In genomic region chr17:2390199-2390880, GRCh38 we compare ENCODE assay signal across 10 cellular contexts. TPM values are rescaled to one million over a fixed set of nuclear protein-coding genes. Genes with fewer than 3 reads are reported as not detected.
DNase-seq lines count a peak whose midpoint lies in the region; ATAC-seq, FAIRE-seq and TF ChIP-seq lines count a peak whose summit lies in the region.
"Had no signal": no experiment of that assay in that cellular context is flagged by ENCODE, and none has a peak within 500 bp of the region (broad histone marks: within the 10 kb centered on the region; RNA-seq: fewer than 3 reads in every experiment).

No MANE protein-coding gene starts in this region.

- no peak for ATAC-seq in heart left ventricle
- no peak for ATAC-seq in Right ventricle myocardium superior (ENCODE audit: poor library complexity)
- ATAC-seq in natural killer cell = no peak
- ATAC-seq in upper lobe of left lung (ENCODE audit: low FRiP score in 2 of 2) = no peak

- H3K4me1 ChIP-seq in heart left ventricle (peaks cover 12 to 55% (median 40%) of the 10 kb centered on the region in 12 donors), astrocyte (ENCODE audit: insufficient read depth, low read length) (peaks cover 25% of the 10 kb centered on the region), upper lobe of left lung (peaks cover 32 to 44% (median 38%) of the 10 kb centered on the region in 4 donors), endodermal cell (ENCODE audit: control insufficient read depth, insufficient read depth, low read length) (peaks cover 7% of the 10 kb centered on the region)

- TF ChIP-seq POLR2A in heart left ventricle (IDR thresholded peaks at IDR 0.05) (no peak), upper lobe of left lung (IDR thresholded peaks at IDR 0.05) (no peak)

- no peak for FAIRE-seq in astrocyte (lab: Jason Lieb, UNC)

- DNase-seq in heart left ventricle = peak in 1 of 5 donors; percentile 37
- DNase-seq in Right ventricle myocardium superior = no peak
- no peak for DNase-seq in astrocyte (ENCODE audit: low read depth)
- DNase-seq in natural killer cell = no peak
- DNase-seq in upper lobe of left lung = no peak
- DNase-seq in germinal center (ENCODE audit: low spot score) = no peak
- DNase-seq in endodermal cell = no peak
- DNase-seq in medulla oblongata (ENCODE audit: extremely low spot score) = no peak
- DNase-seq: hypothalamus, KG1 had no signal

- TF ChIP-seq EP300 in upper lobe of left lung (IDR thresholded peaks at IDR 0.05) = no peak

- H3K27ac Mint-ChIP-seq in astrocyte (ENCODE audit: unreplicated experiment) = peak overlapping the region; percentile 75
- peak overlapping the region; percentile 13 to 97 for H3K27ac Mint-ChIP-seq in natural killer cell
- H3K27ac Mint-ChIP-seq in endodermal cell = no peak overlapping the region

- H3K36me3 ChIP-seq in heart left ventricle (peaks cover 2 to 35% (median 28%) of the 10 kb centered on the region in 9 donors), astrocyte (ENCODE audit: insufficient read depth, low read length) (peaks cover 5% of the 10 kb centered on the region), upper lobe of left lung (peaks cover 0 to 29% (median 28%) of the 10 kb centered on the region in 4 donors), endodermal cell (ENCODE audit: control insufficient read depth, insufficient read depth, low read length) (peaks cover 4% of the 10 kb centered on the region)

- H3K4me3 Mint-ChIP-seq in astrocyte (ENCODE audit: unreplicated experiment) (peak overlapping the region; percentile 62), natural killer cell (no peak overlapping the region), endodermal cell (no peak overlapping the region)

- peak overlapping the region in 7 of 12 donors; percentile 99 to 100 (median 100) for H3K27ac ChIP-seq in heart left ventricle
- H3K27ac ChIP-seq in astrocyte (ENCODE audit: low read depth, low read length) = no peak overlapping the region
- peak overlapping the region; percentile 98 to 99 (median 98) for H3K27ac ChIP-seq in upper lobe of left lung
- no peak overlapping the region for H3K27ac ChIP-seq in endodermal cell (ENCODE audit: low read depth, low read length)

- H3K27me3 ChIP-seq in heart left ventricle (no peaks in the 10 kb centered on the region), astrocyte (ENCODE audit: insufficient read depth, low read length) (no peaks in the 10 kb centered on the region), upper lobe of left lung (no peaks in the 10 kb centered on the region), endodermal cell (ENCODE audit: control insufficient read depth, insufficient read depth, low read length, poor library complexity, severe bottlenecking) (no peaks in the 10 kb centered on the region)

- 58 to 73% (median 70%) methylated on average over 9 to 12 of the region's 12 CpGs for WGBS in heart left ventricle, 4 donors
- WGBS in upper lobe of left lung, 2 donors = 82 to 86% methylated on average over 12 of the region's 12 CpGs
- WGBS in endodermal cell (ENCODE audit: insufficient coverage in 1 of 2, insufficient read length in 1 of 2), 2 experiments = 95 to 96% methylated on average over 9 to 12 of the region's 12 CpGs

- H3K36me3 Mint-ChIP-seq in astrocyte (ENCODE audit: low read depth, unreplicated experiment) = peaks cover 8% of the 10 kb centered on the region
- H3K36me3 Mint-ChIP-seq in natural killer cell = no peaks in the 10 kb centered on the region
- peaks cover 16% of the 10 kb centered on the region for H3K36me3 Mint-ChIP-seq in endodermal cell (ENCODE audit: low read depth)

- peaks cover 48% of the 10 kb centered on the region for H3K79me2 ChIP-seq in astrocyte (ENCODE audit: insufficient read depth, low read length)

- TF ChIP-seq CTCF in heart left ventricle (IDR thresholded peaks at IDR 0.05) (no peak), astrocyte (IDR thresholded peaks at IDR 0.05; ENCODE audit: insufficient read depth, low read depth, low read length) (no peak), natural killer cell (IDR thresholded peaks at IDR 0.05) (no peak), upper lobe of left lung (IDR thresholded peaks at IDR 0.05) (no peak), endodermal cell (conservative IDR thresholded peaks at IDR 0.05) (no peak)

- no peak overlapping the region for H3K4me2 ChIP-seq in astrocyte (ENCODE audit: low read length)

- H3K4me3 ChIP-seq in heart left ventricle = no peak overlapping the region
- H3K4me3 ChIP-seq in astrocyte (ENCODE audit: insufficient read depth, low read depth, low read length) = no peak overlapping the region
- H3K4me3 ChIP-seq in upper lobe of left lung = no peak overlapping the region
- H3K4me3 ChIP-seq in endodermal cell (ENCODE audit: low read length) = no peak overlapping the region

- H3K9me3 Mint-ChIP-seq in astrocyte (ENCODE audit: unreplicated experiment) (no peaks in the 10 kb centered on the region), natural killer cell (no peaks in the 10 kb centered on the region), endodermal cell (no peaks in the 10 kb centered on the region)

- no peaks in the 10 kb centered on the region for H3K9me3 ChIP-seq in heart left ventricle
- H3K9me3 ChIP-seq in astrocyte (ENCODE audit: insufficient read depth, low read depth, low read length) = no peaks in the 10 kb centered on the region
- H3K9me3 ChIP-seq in upper lobe of left lung = no peaks in the 10 kb centered on the region
- no peaks in the 10 kb centered on the region for H3K9me3 ChIP-seq in endodermal cell (ENCODE audit: control insufficient read depth, low read length)

- peaks cover 41% of the 10 kb centered on the region for H4K20me1 ChIP-seq in astrocyte (ENCODE audit: insufficient read depth, low read length)

- intact Hi-C loops in heart left ventricle (cut with DNase I) (loop anchor here in 2 of 10 donors (2.0 to 10.0 kb wide), 3 partner anchors 16 to 676 kb away; partner anchors contain the start of gene TLCD2 (in 1 of the 2)), Right ventricle myocardium superior (cut with DNase I) (no loop called here), natural killer cell (cut with micrococcal nuclease) (no loop called here)

- H2AFZ ChIP-seq in astrocyte (ENCODE audit: low read depth, low read length) = no peak overlapping the region

- H3K27me3 Mint-ChIP-seq in astrocyte (ENCODE audit: low read depth, unreplicated experiment) (no peaks in the 10 kb centered on the region), natural killer cell (ENCODE audit: low read depth in 2 of 2) (no peaks in the 10 kb centered on the region), endodermal cell (ENCODE audit: insufficient read depth) (no peaks in the 10 kb centered on the region)

- peaks cover 19% of the 10 kb centered on the region for H3K4me1 Mint-ChIP-seq in astrocyte (ENCODE audit: low read depth, unreplicated experiment)
- H3K4me1 Mint-ChIP-seq in natural killer cell = peaks cover 12 to 35% of the 10 kb centered on the region in 2 donors
- peaks cover 11% of the 10 kb centered on the region for H3K4me1 Mint-ChIP-seq in endodermal cell

- H3K9ac ChIP-seq in astrocyte (ENCODE audit: low read length) = no peak overlapping the region
- no peak overlapping the region for H3K9ac ChIP-seq in endodermal cell (ENCODE audit: extremely low read depth, low read length, poor library complexity, severe bottlenecking)

RNA-seq across cellular contexts. Expression of gene MNT, which starts 10.5 kb away (rescaled TPM):
- total RNA-seq in heart left ventricle (10 to 100 TPM in 4 of 9 donors, 1 to 10 TPM in 5; 4.1 to 20.4 (median 9.8) TPM), Right ventricle myocardium superior (10.1 TPM), astrocyte (22.5 and 29.1 TPM in 2 replicates), natural killer cell (100 to 1,000 TPM in 1 of 3 donors, 10 to 100 TPM in 2; 72.3 to 108 (median 77.6) TPM), upper lobe of left lung (10 to 100 TPM; 14.9 to 68.1 (median 38.6) TPM), endodermal cell (10 to 100 TPM; 25.3 to 30.2 TPM)
- 10 to 100 TPM in 1 of 2 donors, 1 to 10 TPM in 1; 7.2 to 10.3 TPM for polyA plus RNA-seq in heart left ventricle
- 19.1 TPM for polyA plus RNA-seq in endodermal cell (2013, experiment 1 of 2)
- polyA plus RNA-seq in endodermal cell (2013, experiment 2 of 2) = 20.1 TPM

RNA-seq across cellular contexts. Expression of gene SGSM2, which starts 53.0 kb away (rescaled TPM):
- 10 to 100 TPM; 17.0 to 33.8 (median 22.3) TPM for total RNA-seq in heart left ventricle
- polyA plus RNA-seq in heart left ventricle = 10 to 100 TPM; 19.3 to 35.1 TPM
- total RNA-seq in Right ventricle myocardium superior = 23.0 TPM
- 51.8 and 62.1 TPM in 2 replicates for total RNA-seq in astrocyte
- 10 to 100 TPM; 65.4 to 75.7 (median 73.6) TPM for total RNA-seq in natural killer cell
- 100 to 1,000 TPM in 2 of 6 donors, 10 to 100 TPM in 4; 53.1 to 313 (median 60.1) TPM for total RNA-seq in upper lobe of left lung
- total RNA-seq in endodermal cell = 10 to 100 TPM; 62.5 to 77.3 TPM
- polyA plus RNA-seq in endodermal cell (2013, experiment 1 of 2) = 80.3 TPM
- polyA plus RNA-seq in endodermal cell (2013, experiment 2 of 2) = 69.3 TPM

RNA-seq across cellular contexts. Expression of gene TSR1, which starts 54.1 kb away (rescaled TPM):
- total RNA-seq in heart left ventricle (10 to 100 TPM; 19.4 to 35.8 (median 22.3) TPM), Right ventricle myocardium superior (19.4 TPM), astrocyte (36.4 and 37.6 TPM in 2 replicates), natural killer cell (10 to 100 TPM; 19.7 to 30.7 (median 29.0) TPM), upper lobe of left lung (10 to 100 TPM; 15.8 to 52.4 (median 23.6) TPM), endodermal cell (10 to 100 TPM; 40.1 to 43.3 TPM)
- 10 to 100 TPM; 12.0 to 26.4 TPM for polyA plus RNA-seq in heart left ventricle
- polyA plus RNA-seq in endodermal cell (2013, experiment 1 of 2) = 37.0 TPM
- 38.7 TPM for polyA plus RNA-seq in endodermal cell (2013, experiment 2 of 2)

Comparison
In these comparisons a context has a peak if more than half of its experiments do, and no peak if none do; other contexts are left out.
1. H3K27ac ChIP-seq: peak in heart left ventricle (7 of 12) and upper lobe of left lung (4 of 4); none in astrocyte (single experiment) and endodermal cell (single experiment).